ENCODE assay signal across 8 cellular contexts in genomic region chr10:124646483-124647352, GRCh38.
DNase-seq lines count a peak whose midpoint lies in the region; ATAC-seq and TF ChIP-seq lines count a peak whose summit lies in the region.

No MANE protein-coding gene starts in this region.

- H3K27me3 ChIP-seq in CD4-positive, CD25-positive, alpha-beta regulatory T cell (ENCODE audit: control insufficient read depth, insufficient read depth, low read length), result no peaks in the 10 kb centered on the region
- H3K27me3 ChIP-seq in OCI-LY1 (ENCODE audit: insufficient read depth, low read length), result no peaks in the 10 kb centered on the region

- H3F3A ChIP-seq in OCI-LY1 (ENCODE audit: insufficient read depth, low read length), result no peaks in the 10 kb centered on the region

- H3K27ac ChIP-seq in CD4-positive, CD25-positive, alpha-beta regulatory T cell (ENCODE audit: insufficient read depth, low read length, poor library complexity, severe bottlenecking), result peak overlapping the region; percentile 81
- H3K27ac ChIP-seq in OCI-LY1 (ENCODE audit: low read depth, low read length, poor library complexity, severe bottlenecking), result peak overlapping the region; percentile 45

- H3K79me2 ChIP-seq in OCI-LY1 (ENCODE audit: insufficient read depth, low read length), result no peaks in the 10 kb centered on the region; the same call in 1 of the 2 replicates

- H3K4me1 Mint-ChIP-seq in CD4-positive, CD25-positive, alpha-beta regulatory T cell, result peaks cover 22 to 93% (median 62%) of the 10 kb centered on the region in 4 donors
- peaks cover 69% of the 10 kb centered on the region for H3K4me1 Mint-ChIP-seq in nephron
- peaks cover 88% of the 10 kb centered on the region for H3K4me1 Mint-ChIP-seq in stimulated activated naive CD8-positive, alpha-beta T cell treated with anti-CD3 and anti-CD28 coated beads, Interleukin-15, amount 100 ng/mL, for 72 hours

- no peaks in the 10 kb centered on the region for H3K27me3 Mint-ChIP-seq in CD4-positive, CD25-positive, alpha-beta regulatory T cell
- H3K27me3 Mint-ChIP-seq in nephron (ENCODE audit: low read depth), result no peaks in the 10 kb centered on the region
- no peaks in the 10 kb centered on the region for H3K27me3 Mint-ChIP-seq in stimulated activated naive CD8-positive, alpha-beta T cell treated with anti-CD3 and anti-CD28 coated beads, Interleukin-15, amount 100 ng/mL, for 72 hours

- H3K27ac Mint-ChIP-seq in CD4-positive, CD25-positive, alpha-beta regulatory T cell, result peak overlapping the region; percentile 93 to 97 (median 96)
- H3K27ac Mint-ChIP-seq in nephron, result peak overlapping the region in 2 of 3 experiments; percentile 89 to 96
- peak overlapping the region in 1 of 2 donors; percentile 76 for H3K27ac Mint-ChIP-seq in stimulated activated naive CD8-positive, alpha-beta T cell treated with anti-CD3 and anti-CD28 coated beads, Interleukin-15, amount 100 ng/mL, for 72 hours

- no peaks in the 10 kb centered on the region for H3K9me3 ChIP-seq in CD4-positive, CD25-positive, alpha-beta regulatory T cell (ENCODE audit: control insufficient read depth in 2 of 2, low read length in 2 of 2)
- no peaks in the 10 kb centered on the region for H3K9me3 ChIP-seq in OCI-LY1 (ENCODE audit: low read length)

- H3K9ac ChIP-seq in OCI-LY1 (ENCODE audit: low read length), result no peak overlapping the region

- no peak for ATAC-seq in CD4-positive, CD25-positive, alpha-beta regulatory T cell (ENCODE audit: low read depth in 2 of 2)
- ATAC-seq in stimulated activated naive CD8-positive, alpha-beta T cell treated with anti-CD3 and anti-CD28 coated beads, Interleukin-15, amount 100 ng/mL, for 72 hours, result no peak

- peaks cover 0 to 2% (median 0%) of the 10 kb centered on the region in 7 donors for H3K9me3 Mint-ChIP-seq in CD4-positive, CD25-positive, alpha-beta regulatory T cell
- H3K9me3 Mint-ChIP-seq in nephron, result no peaks in the 10 kb centered on the region
- no peaks in the 10 kb centered on the region for H3K9me3 Mint-ChIP-seq in stimulated activated naive CD8-positive, alpha-beta T cell treated with anti-CD3 and anti-CD28 coated beads, Interleukin-15, amount 100 ng/mL, for 72 hours

- H3K4me2 ChIP-seq in OCI-LY1 (ENCODE audit: low read length), result no peak overlapping the region

- peaks cover 92% of the 10 kb centered on the region for H3K4me1 ChIP-seq in CD4-positive, CD25-positive, alpha-beta regulatory T cell (ENCODE audit: control insufficient read depth, insufficient read depth, low read length, poor library complexity, severe bottlenecking)
- peaks cover 84% of the 10 kb centered on the region for H3K4me1 ChIP-seq in OCI-LY1 (ENCODE audit: insufficient read depth, low read length, severe bottlenecking)

- H3K36me3 ChIP-seq in CD4-positive, CD25-positive, alpha-beta regulatory T cell (ENCODE audit: control insufficient read depth, insufficient read depth, low read length), result peaks cover 7% of the 10 kb centered on the region
- peaks cover 38% of the 10 kb centered on the region for H3K36me3 ChIP-seq in OCI-LY1 (ENCODE audit: insufficient read depth, low read length)

- no peak for TF ChIP-seq CTCF in OCI-LY1 (IDR thresholded peaks at IDR 0.05; ENCODE audit: low read length)
- no peak for TF ChIP-seq CTCF in epithelial cell of esophagus (IDR thresholded peaks at IDR 0.05; ENCODE audit: insufficient read depth, low read depth, low read length, missing control alignments)
- TF ChIP-seq CTCF in nephron (IDR thresholded peaks at IDR 0.05; ENCODE audit: unreplicated experiment in 3 of 3), result no peak

- peak overlapping the region; percentile 58 to 80 (median 78) for H3K4me3 Mint-ChIP-seq in CD4-positive, CD25-positive, alpha-beta regulatory T cell
- no peak overlapping the region for H3K4me3 Mint-ChIP-seq in nephron
- H3K4me3 Mint-ChIP-seq in stimulated activated naive CD8-positive, alpha-beta T cell treated with anti-CD3 and anti-CD28 coated beads, Interleukin-15, amount 100 ng/mL, for 72 hours, result peak overlapping the region in 1 of 2 donors; percentile 70

- H3K4me3 ChIP-seq in CD4-positive, CD25-positive, alpha-beta regulatory T cell (ENCODE audit: low read depth, low read length), result no peak overlapping the region
- H3K4me3 ChIP-seq in OCI-LY1 (ENCODE audit: low read depth, low read length, poor library complexity, severe bottlenecking), result no peak overlapping the region
- H3K4me3 ChIP-seq in epithelial cell of esophagus (ENCODE audit: low read length), result no peak overlapping the region

- peaks cover 9% of the 10 kb centered on the region for H3K36me3 Mint-ChIP-seq in CD4-positive, CD25-positive, alpha-beta regulatory T cell
- no peaks in the 10 kb centered on the region for H3K36me3 Mint-ChIP-seq in nephron (ENCODE audit: low read depth)

- no peak for DNase-seq in CD4-positive, CD25-positive, alpha-beta regulatory T cell
- DNase-seq in epithelial cell of esophagus (ENCODE audit: low read depth), result peak; percentile 63
- no peak for DNase-seq in activated gamma-delta T cell (lab: John Stamatoyannopoulos, UW)
- DNase-seq in stimulated activated CD4-positive, alpha-beta T cell treated with anti-CD3 and anti-CD28 coated beads, Interleukin-4, amount 100 ng/mL, for 4 hours, result no peak
- DNase-seq in NCI-H1436 treated with DMSO at 0.1 percent for 48 hours (lab: John Stamatoyannopoulos, UW), result no peak
- no peak for DNase-seq in stimulated activated naive CD8-positive, alpha-beta T cell treated with anti-CD3 and anti-CD28 coated beads, Interleukin-15, amount 100 ng/mL, for 72 hours

- H2AFZ ChIP-seq in OCI-LY1 (ENCODE audit: low read length), result no peak overlapping the region

- no peaks in the 10 kb centered on the region for H3K9me2 ChIP-seq in OCI-LY1 (ENCODE audit: low read depth, low read length)

- no peaks in the 10 kb centered on the region for H4K20me1 ChIP-seq in OCI-LY1 (ENCODE audit: insufficient read depth, low read length)

Comparison
In these comparisons a context has a peak if more than half of its experiments do, and no peak if none do; other contexts are left out.
1. H3K4me3 Mint-ChIP-seq: peak in CD4-positive, CD25-positive, alpha-beta regulatory T cell (4 of 4); none in nephron (0 of 3).